28 cellular contexts compared by ENCODE assay signal in genomic region chr12:70513441-70513840, GRCh38.
"Had no signal": no experiment of that assay in that cellular context is flagged by ENCODE, and none has a peak within 500 bp of the region (broad histone marks: within the 10 kb centered on the region; RNA-seq: fewer than 3 reads in every experiment).

No MANE protein-coding gene starts in this region.

- H3K9me3 ChIP-seq: suprapubic skin, testis, thoracic aorta, thyroid gland, upper lobe of right lung, uterus, vagina had no signal

- H3K4me3 Mint-ChIP-seq: stimulated activated effector memory CD8-positive, alpha-beta T cell treated with anti-CD3 and anti-CD28 coated beads, Interleukin-12 subunit alpha, Interleukin-12 subunit beta, amount 100 ng/mL, for 72 hours; stimulated activated memory B cell treated with anti-CD40 and anti-IgM and Interleukin-4, amounts not matched to agents 10 μg/mL and 1 μg/mL and 100 μg/mL, for 72 hours; stimulated activated naive B cell treated with anti-CD40 and anti-IgM and Interleukin-4, amounts not matched to agents 10 μg/mL and 1 μg/mL and 100 μg/mL, for 72 hours; stimulated activated naive CD8-positive, alpha-beta T cell treated with anti-CD3 and anti-CD28 coated beads, Interleukin-15, amount 100 ng/mL, for 72 hours; stimulated activated naive CD8-positive, alpha-beta T cell treated with anti-CD3 and anti-CD28 coated beads, Interleukin-15, Interleukin-2, amounts not matched to agents 100 ng/mL and 50 ng/mL, for 24 hours; type B pancreatic cell had no signal

- H3K27me3 Mint-ChIP-seq: stimulated activated memory B cell treated with anti-CD40 and anti-IgM and Interleukin-4, amounts not matched to agents 10 μg/mL and 1 μg/mL and 100 μg/mL, for 72 hours; stimulated activated naive CD8-positive, alpha-beta T cell treated with anti-CD3 and anti-CD28 coated beads, Interleukin-15, amount 100 ng/mL, for 72 hours; type B pancreatic cell had no signal

- H3K9me3 Mint-ChIP-seq: stimulated activated effector memory CD8-positive, alpha-beta T cell treated with anti-CD3 and anti-CD28 coated beads, Interleukin-12 subunit alpha, Interleukin-12 subunit beta, amount 100 ng/mL, for 72 hours; stimulated activated memory B cell treated with anti-CD40 and anti-IgM and Interleukin-4, amounts not matched to agents 10 μg/mL and 1 μg/mL and 100 μg/mL, for 72 hours; stimulated activated naive CD8-positive, alpha-beta T cell treated with anti-CD3 and anti-CD28 coated beads, Interleukin-15, amount 100 ng/mL, for 72 hours; stimulated activated naive CD8-positive, alpha-beta T cell treated with anti-CD3 and anti-CD28 coated beads, Interleukin-15, Interleukin-2, amounts not matched to agents 100 ng/mL and 50 ng/mL, for 24 hours; type B pancreatic cell had no signal

- H3K36me3 Mint-ChIP-seq: stimulated activated effector memory CD8-positive, alpha-beta T cell treated with anti-CD3 and anti-CD28 coated beads, Interleukin-12 subunit alpha, Interleukin-12 subunit beta, amount 100 ng/mL, for 72 hours; stimulated activated naive B cell treated with anti-CD40 and anti-IgM and Interleukin-4, amounts not matched to agents 10 μg/mL and 1 μg/mL and 100 μg/mL, for 72 hours had no signal

- H3K4me1 Mint-ChIP-seq: stimulated activated effector memory CD8-positive, alpha-beta T cell treated with anti-CD3 and anti-CD28 coated beads, Interleukin-12 subunit alpha, Interleukin-12 subunit beta, amount 100 ng/mL, for 72 hours; stimulated activated naive B cell treated with anti-CD40 and anti-IgM and Interleukin-4, amounts not matched to agents 10 μg/mL and 1 μg/mL and 100 μg/mL, for 72 hours; stimulated activated naive CD8-positive, alpha-beta T cell treated with anti-CD3 and anti-CD28 coated beads, Interleukin-15, amount 100 ng/mL, for 72 hours had no signal

- H3K27ac Mint-ChIP-seq: stimulated activated effector memory CD8-positive, alpha-beta T cell treated with anti-CD3 and anti-CD28 coated beads, Interleukin-12 subunit alpha, Interleukin-12 subunit beta, amount 100 ng/mL, for 72 hours; stimulated activated memory B cell treated with anti-CD40 and anti-IgM and Interleukin-4, amounts not matched to agents 10 μg/mL and 1 μg/mL and 100 μg/mL, for 72 hours; stimulated activated naive B cell treated with anti-CD40 and anti-IgM and Interleukin-4, amounts not matched to agents 10 μg/mL and 1 μg/mL and 100 μg/mL, for 72 hours; stimulated activated naive CD8-positive, alpha-beta T cell treated with anti-CD3 and anti-CD28 coated beads, Interleukin-15, Interleukin-2, amounts not matched to agents 100 ng/mL and 50 ng/mL, for 24 hours; type B pancreatic cell had no signal

- H3K4me3 ChIP-seq: stomach, suprapubic skin, testis, thoracic aorta, thyroid gland, tibial artery, tibial nerve, transverse colon, upper lobe of left lung, upper lobe of right lung, uterus, vagina had no signal

- DNase-seq: stimulated activated CD4-positive, alpha-beta T cell treated with anti-CD3 and anti-CD28 coated beads, Interleukin-2, amount 100 ng/mL, for 48 hours; stimulated activated CD4-positive, alpha-beta T cell treated with anti-CD3 and anti-CD28 coated beads, Interleukin-4, amount 100 ng/mL, for 1 hour; stimulated activated CD4-positive, alpha-beta T cell treated with anti-CD3 and anti-CD28 coated beads, Interleukin-4, amount 100 ng/mL, for 24 hours; stimulated activated CD4-positive, alpha-beta T cell treated with anti-CD3 and anti-CD28 coated beads, Interleukin-4, amount 100 ng/mL, for 4 hours; stimulated activated CD8-positive, alpha-beta memory T cell treated with anti-CD3 and anti-CD28 coated beads, Interleukin-4, amount 100 ng/mL, for 48 hours; stimulated activated naive B cell treated with anti-CD40 and anti-IgM and Interleukin-4, amounts not matched to agents 10 μg/mL and 1 μg/mL and 100 μg/mL, for 72 hours; stimulated activated naive CD4-positive, alpha-beta T cell; stimulated activated naive CD4-positive, alpha-beta T cell treated with Interleukin-2 at 50 U/mL for 16 hours; stimulated activated naive CD8-positive, alpha-beta T cell treated with anti-CD3 and anti-CD28 coated beads, Interleukin-15, amount 100 ng/mL, for 72 hours; stimulated activated naive CD8-positive, alpha-beta T cell treated with anti-CD3 and anti-CD28 coated beads, Interleukin-15, Interleukin-2, amounts not matched to agents 100 U/mL and 50 U/mL, for 24 hours; stomach; substantia nigra; testis; thyroid gland; tibial artery; transverse colon; trophoblast cell; upper lobe of left lung; upper lobe of right lung; uterus had no signal

- H3K4me1 ChIP-seq: stomach, suprapubic skin, testis, thyroid gland, tibial nerve, transverse colon, upper lobe of right lung, uterus, vagina had no signal

- H3K27ac ChIP-seq: stomach, suprapubic skin, testis, thoracic aorta, thyroid gland, tibial artery, tibial nerve, transverse colon, upper lobe of left lung, upper lobe of right lung, uterus, vagina had no signal

- H3K36me3 ChIP-seq: stomach, suprapubic skin, thoracic aorta, thyroid gland, tibial artery, tibial nerve, transverse colon, upper lobe of left lung, upper lobe of right lung, uterus, vagina had no signal

- H3K27me3 ChIP-seq: stomach, suprapubic skin, testis, thyroid gland, tibial artery, tibial nerve, transverse colon, upper lobe of left lung, upper lobe of right lung, uterus, vagina had no signal
